Comparison of ENCODE assay signal across 1 cellular context in genomic region chr4:142467086-142467485, GRCh38.
TF ChIP-seq lines count a peak whose summit lies in the region.

No MANE protein-coding gene starts in this region.

TF ChIP-seq in GM12878, 131 proteins besides CTCF, POLR2A, EP300 and RAD21 (continued from another document):
- TF ChIP-seq ZNF274 (IDR thresholded peaks at IDR 0.05; ENCODE audit: insufficient read depth, insufficient read length) (no peak), CHD2 (IDR thresholded peaks at IDR 0.05; ENCODE audit: borderline replicate concordance, low read depth, low read length) (no peak), IKZF1 (conservative IDR thresholded peaks at IDR 0.05) (no peak), JUND (IDR thresholded peaks at IDR 0.05; ENCODE audit: low read depth, low read length) (no peak), KLF5 (IDR thresholded peaks at IDR 0.05; ENCODE audit: partially characterized antibody) (no peak), BMI1 (IDR thresholded peaks at IDR 0.05; ENCODE audit: borderline replicate concordance) (no peak), NBN (IDR thresholded peaks at IDR 0.05) (no peak), NR2C1 (IDR thresholded peaks at IDR 0.05) (no peak), IRF4 (IDR thresholded peaks at IDR 0.05; ENCODE audit: low read depth, low read length) (no peak), CREM (IDR thresholded peaks at IDR 0.05; ENCODE audit: low read depth) (no peak), SIX5 (IDR thresholded peaks at IDR 0.05; ENCODE audit: low read depth, low read length, severe bottlenecking) (no peak), HSF1 (IDR thresholded peaks at IDR 0.05; ENCODE audit: low read depth, low read length) (no peak), TCF3 (IDR thresholded peaks at IDR 0.05; ENCODE audit: borderline replicate concordance, insufficient read depth, low read depth, low read length) (no peak), TAF1 (IDR thresholded peaks at IDR 0.05; ENCODE audit: borderline replicate concordance, low read depth, low read length) (no peak)
